Comparison of ENCODE assay signal across 20 cellular contexts in genomic region chr3:149792485-149793270, GRCh38. TPM values are rescaled to one million over a fixed set of nuclear protein-coding genes. Genes with fewer than 3 reads are reported as not detected.
A peak's percentile ranks its signal among the peaks of the same experiment; 100 is the strongest.
DNase-seq lines count a peak whose midpoint lies in the region; FAIRE-seq and TF ChIP-seq lines count a peak whose summit lies in the region.
"Had no signal": no experiment of that assay in that cellular context is flagged by ENCODE, and none has a peak within 500 bp of the region (broad histone marks: within the 10 kb centered on the region; RNA-seq: fewer than 3 reads in every experiment).

A gene with protein sequence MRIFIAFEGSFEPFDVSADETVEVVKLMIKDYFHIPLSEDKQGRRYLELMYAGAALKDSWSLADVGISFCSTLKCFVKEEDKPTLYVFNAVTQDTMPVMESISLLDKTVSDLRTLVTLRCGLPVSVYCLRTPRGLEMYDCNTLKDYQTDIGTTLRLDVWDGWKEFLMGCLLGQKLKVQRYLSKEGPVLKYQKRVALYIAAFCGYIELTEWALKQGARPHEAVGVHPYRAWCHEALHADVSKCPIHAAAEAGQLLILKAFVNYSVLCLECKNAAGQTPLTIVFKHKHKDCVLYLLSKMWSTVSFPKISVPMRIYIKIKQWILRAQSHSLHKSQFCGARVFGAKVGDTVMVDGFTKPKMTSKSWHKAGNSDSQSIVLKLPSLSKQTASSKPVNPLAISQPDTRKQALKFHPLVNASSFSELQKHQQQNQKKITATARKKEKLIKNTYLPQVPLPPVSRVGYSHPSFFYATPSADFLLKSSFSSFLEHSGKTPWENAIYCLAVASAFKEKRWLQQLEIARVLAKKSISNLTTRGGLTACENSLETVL (minus strand): TSS chr3:149792554. CDS start chr3:149792366, 188 bp downstream.

- no peak for FAIRE-seq in bronchial epithelial cell (lab: Jason Lieb, UNC)
- FAIRE-seq: A549 had no signal

- H3K36me3 ChIP-seq in bronchial epithelial cell (ENCODE audit: control insufficient read depth, insufficient read depth, low read length) = no peaks in the 10 kb centered on the region

- peak within 1 kb of the TSS; percentile 7 for H3K4me3 ChIP-seq in bronchial epithelial cell (ENCODE audit: low read depth, low read length)
- H3K4me3 ChIP-seq: A549 had no signal

- no peaks in the 10 kb centered on the region for H3K27me3 ChIP-seq in bronchial epithelial cell (ENCODE audit: control insufficient read depth, insufficient read depth, low read length)

- DNase-seq in NCI-H526 (lab: John Stamatoyannopoulos, UW) = peak; percentile 50 to 52
- no peak for DNase-seq in NCI-H526 treated with DMSO at 0.1 percent for 48 hours (lab: John Stamatoyannopoulos, UW)
- peak; percentile 89 for DNase-seq in NCI-H345 (lab: John Stamatoyannopoulos, UW)
- peak; percentile 86 for DNase-seq in bronchial epithelial cell (ENCODE audit: low read depth)
- no peak for DNase-seq in KG1 (lab: John Stamatoyannopoulos, UW)
- DNase-seq in dedifferentiated amniotic fluid mesenchymal stem cell (ENCODE audit: extremely low spot score) = no peak
- no peak for DNase-seq in hypothalamus (lab: John Stamatoyannopoulos, UW)
- DNase-seq in cardiac septum (ENCODE audit: low spot score) = no peak
- DNase-seq: activated naive CD4-positive, alpha-beta T cell treated with anti-CD3 and anti-CD28 coated beads, Interleukin-2, amount 10 ng/mL, durations not matched to agents 7 days and 5 days; DND-41; left cardiac atrium; mesenchymal stem cell; NCI-H2081 treated with DMSO at 0.1 percent for 48 hours; NCI-H510A; posterior cingulate gyrus; trophoblast cell had no signal

- intact Hi-C loops in cardiac septum (cut with DNase I) = no loop called here

- TF ChIP-seq CTCF in bronchial epithelial cell (IDR thresholded peaks at IDR 0.05; ENCODE audit: insufficient read depth, low read length, severe bottlenecking) = no peak

RNA-seq across cellular contexts. Expression of the gene that starts here (rescaled TPM):
- total RNA-seq in bronchial epithelial cell (0.26 and 2.1 TPM in 2 replicates), cardiac septum (not detected)
- total RNA-seq: activated T-helper 1 cell treated with anti-CD3 and anti-CD28 coated beads, Interleukin-12 subunit alpha, Interleukin-12 subunit beta, Interleukin-2, Interleukin-4 antibody, amounts not matched to agents 30 ng/mL and 10 ng/mL and 1 ng/mL, durations not matched to agents 14 hours and 24 hours and 36 hours; B cell; dermis microvascular lymphatic vessel endothelial cell; left cardiac atrium had no signal

Comparison
In these comparisons a context has a peak if more than half of its experiments do, and no peak if none do; other contexts are left out.
1. DNase-seq: peak in NCI-H526 (2 of 2), NCI-H345 (single experiment) and bronchial epithelial cell (single experiment); none in NCI-H526 treated with DMSO at 0.1 percent for 48 hours (single experiment), KG1 (single experiment), dedifferentiated amniotic fluid mesenchymal stem cell (single experiment), hypothalamus (0 of 51) and cardiac septum (single experiment).